In genomic region chr1:220788146-220788545, GRCh38 we compare ENCODE assay signal across 16 cellular contexts. TPM values are rescaled to one million over a fixed set of nuclear protein-coding genes. Genes with fewer than 3 reads are reported as not detected.
DNase-seq lines count a peak whose midpoint lies in the region; ATAC-seq and TF ChIP-seq lines count a peak whose summit lies in the region.
"Had no signal": no experiment of that assay in that cellular context is flagged by ENCODE, and none has a peak within 500 bp of the region (broad histone marks: within the 10 kb centered on the region; RNA-seq: fewer than 3 reads in every experiment).

No MANE protein-coding gene starts in this region.

- no peak overlapping the region for H2BK15ac ChIP-seq in neuronal stem cell (ENCODE audit: low read length)

- intact Hi-C loops in right cardiac atrium (cut with DNase I): loop anchor here in 1 of 4 donors (10.0 kb wide), 1 partner anchor 503 kb away; no protein-coding TSS in a partner anchor
- intact Hi-C loops in left cardiac atrium (cut with DNase I): loop anchor here in 1 of 2 donors (5.0 kb wide), 1 partner anchor 431 kb away; no protein-coding TSS in a partner anchor
- intact Hi-C loops in dendritic cell treated with granulocyte-macrophage colony-stimulating factor and Interleukin-4, amounts not matched to agents 40 ng/mL and 50 ng/mL, for 4 days (cut with micrococcal nuclease): no loop called here

- H2AFZ ChIP-seq in neuronal stem cell (ENCODE audit: low read length): peak overlapping the region; percentile 9

- 50% methylated on average over 9 of the region's 9 CpGs for WGBS in right cardiac atrium
- WGBS in neuronal stem cell (ENCODE audit: extremely low coverage in 2 of 2, insufficient read length in 2 of 2, insufficient replicate concordance in 1 of 2), 2 donors: no CpG with 5 or more reads among the region's 9 CpGs

- H3K4me1 Mint-ChIP-seq in dendritic cell treated with granulocyte-macrophage colony-stimulating factor and Interleukin-4, amounts not matched to agents 40 ng/mL and 50 ng/mL, for 4 days (ENCODE audit: low read depth): peaks cover 64% of the 10 kb centered on the region

- H3K18ac ChIP-seq in neuronal stem cell (ENCODE audit: low read length): no peak overlapping the region

- no peak overlapping the region for H3K4me2 ChIP-seq in neuronal stem cell (ENCODE audit: insufficient read depth, low read length, poor library complexity, severe bottlenecking)

- H2BK120ac ChIP-seq in neuronal stem cell (ENCODE audit: low read depth, low read length): no peak overlapping the region

- no peak for DNase-seq in right cardiac atrium
- DNase-seq in left cardiac atrium: no peak
- no peak for DNase-seq in neuronal stem cell (ENCODE audit: low spot score)
- DNase-seq in OCI-M1 (lab: John Stamatoyannopoulos, UW): no peak
- DNase-seq in GM13976 (ENCODE audit: low spot score): no peak
- no peak for DNase-seq in DMS53 (lab: John Stamatoyannopoulos, UW)
- no peak for DNase-seq in HuH-7.5 (ENCODE audit: low spot score)
- DNase-seq: activated CD4-positive, alpha-beta T cell treated with anti-CD3 and anti-CD28 coated beads, Interleukin-2, amount 50 U/mL, for 48 hours; activated gamma-delta T cell treated with Interleukin-2 at 50 U/mL for 16 hours; DND-41; erythroblast; mucosa of descending colon; NCI-H1930 had no signal

- no peak overlapping the region for H4K91ac ChIP-seq in neuronal stem cell (ENCODE audit: low read depth, low read length, poor library complexity)

- ATAC-seq in right cardiac atrium (no peak), left cardiac atrium (no peak)

- H3K4me3 Mint-ChIP-seq in dendritic cell treated with granulocyte-macrophage colony-stimulating factor and Interleukin-4, amounts not matched to agents 40 ng/mL and 50 ng/mL, for 4 days: no peak overlapping the region

- H3K27me3 ChIP-seq in right cardiac atrium (ENCODE audit: control insufficient read depth, insufficient read depth): no peaks in the 10 kb centered on the region
- H3K27me3 ChIP-seq in neuronal stem cell (ENCODE audit: control insufficient read depth in 3 of 3, insufficient read depth in 3 of 3, low read depth in 1 of 3, low read length in 3 of 3): no peaks in the 10 kb centered on the region
- H3K27me3 ChIP-seq: cardiac muscle cell had no signal

- H3K4me1 ChIP-seq in right cardiac atrium (ENCODE audit: control insufficient read depth, insufficient read depth, low read length) (peaks cover 2% of the 10 kb centered on the region), neuronal stem cell (ENCODE audit: control insufficient read depth in 2 of 2, insufficient read depth in 1 of 2, low read depth in 1 of 2, low read length in 2 of 2) (peaks cover 2 to 5% of the 10 kb centered on the region in 2 donors)

- H4K8ac ChIP-seq in neuronal stem cell (ENCODE audit: low read depth, low read length): no peak overlapping the region

- H3K9me3 ChIP-seq in right cardiac atrium (ENCODE audit: control insufficient read depth, low read length) (no peaks in the 10 kb centered on the region), neuronal stem cell (replicated peaks in 1 of 2; ENCODE audit: control insufficient read depth in 2 of 2, insufficient read depth in 1 of 2, low read depth in 1 of 2, low read length in 2 of 2) (no peaks in the 10 kb centered on the region)
- H3K9me3 ChIP-seq: mucosa of descending colon had no signal

- no peak overlapping the region for H3K4ac ChIP-seq in neuronal stem cell (ENCODE audit: low read length)

- H3K9ac ChIP-seq in neuronal stem cell (ENCODE audit: low read depth, low read length, poor library complexity): no peak overlapping the region

- peak overlapping the region; percentile 42 for H3K27ac ChIP-seq in right cardiac atrium (ENCODE audit: low read length)
- no peak overlapping the region for H3K27ac ChIP-seq in neuronal stem cell (replicated peaks; ENCODE audit: low read length)
- H3K27ac ChIP-seq: cardiac muscle cell had no signal

- H2BK12ac ChIP-seq in neuronal stem cell (ENCODE audit: low read length): no peak overlapping the region

- H3K27ac Mint-ChIP-seq in dendritic cell treated with granulocyte-macrophage colony-stimulating factor and Interleukin-4, amounts not matched to agents 40 ng/mL and 50 ng/mL, for 4 days: peak overlapping the region; percentile 30

- H3K27me3 Mint-ChIP-seq in dendritic cell treated with granulocyte-macrophage colony-stimulating factor and Interleukin-4, amounts not matched to agents 40 ng/mL and 50 ng/mL, for 4 days: peaks cover 7% of the 10 kb centered on the region

- H2AK5ac ChIP-seq in neuronal stem cell (ENCODE audit: low read depth, low read length): no peak overlapping the region

- H3K4me3 ChIP-seq in right cardiac atrium (ENCODE audit: low read length): no peak overlapping the region
- H3K4me3 ChIP-seq in neuronal stem cell (ENCODE audit: low read length in 2 of 2): no peak overlapping the region
- H3K4me3 ChIP-seq: mucosa of descending colon had no signal

- no peaks in the 10 kb centered on the region for H3K9me3 Mint-ChIP-seq in dendritic cell treated with granulocyte-macrophage colony-stimulating factor and Interleukin-4, amounts not matched to agents 40 ng/mL and 50 ng/mL, for 4 days

- H3K79me1 ChIP-seq in neuronal stem cell (ENCODE audit: low read depth, low read length): no peaks in the 10 kb centered on the region

- TF ChIP-seq CTCF in GM13976 (IDR thresholded peaks at IDR 0.05; ENCODE audit: borderline replicate concordance, control extremely low read depth, extremely low read depth, insufficient read depth, missing control alignments): no peak

- H2BK5ac ChIP-seq in neuronal stem cell (ENCODE audit: low read length): no peak overlapping the region

- H3K23ac ChIP-seq in neuronal stem cell (ENCODE audit: low read depth, low read length, poor library complexity): no peak overlapping the region

- in situ Hi-C loops in GM13976 (cut with MboI; ENCODE audit: low sequenced_read_pairs, unreplicated experiment): loop anchor here (25.0 kb wide), 2 partner anchors 501 to 951 kb away; no protein-coding TSS in a partner anchor

- H3K36me3 Mint-ChIP-seq in dendritic cell treated with granulocyte-macrophage colony-stimulating factor and Interleukin-4, amounts not matched to agents 40 ng/mL and 50 ng/mL, for 4 days (ENCODE audit: low read depth): no peaks in the 10 kb centered on the region

- no peaks in the 10 kb centered on the region for H3K36me3 ChIP-seq in neuronal stem cell (replicated peaks in 1 of 2; ENCODE audit: control insufficient read depth in 2 of 2, insufficient read depth in 2 of 2, low read length in 2 of 2)

- H3K14ac ChIP-seq in neuronal stem cell (ENCODE audit: low read length): no peak overlapping the region

RNA-seq across cellular contexts. Expression of gene MTARC1, which starts 1.4 kb away (rescaled TPM):
- total RNA-seq in right cardiac atrium (10 to 100 TPM in 1 of 4 donors, 1 to 10 TPM in 3; 3.2 to 10.9 (median 3.5) TPM), left cardiac atrium (10 to 100 TPM; 33.3 to 50.6 TPM)
- 13.4 TPM for polyA plus RNA-seq in right cardiac atrium
- 9.6 TPM for polyA plus RNA-seq in neuronal stem cell (2013, experiment 1 of 2)
- polyA plus RNA-seq in neuronal stem cell (2013, experiment 2 of 2): 9.9 TPM
- total RNA-seq: T-helper 2 cell treated with Interferon-gamma antibody and Interleukin-4, amounts not matched to agents 100 ng/mL and 5 ng/mL, for 36 hours had no signal

RNA-seq across cellular contexts. Expression of gene MTARC2, which starts 40.0 kb away (rescaled TPM):
- total RNA-seq in right cardiac atrium (10 to 100 TPM; 25.9 to 33.0 (median 31.5) TPM), left cardiac atrium (10 to 100 TPM; 28.7 to 32.7 TPM)
- 26.3 TPM for polyA plus RNA-seq in right cardiac atrium
- not detected for polyA plus RNA-seq in neuronal stem cell (2013, experiment 1 of 2)
- not detected for polyA plus RNA-seq in neuronal stem cell (2013, experiment 2 of 2)
- total RNA-seq: T-helper 2 cell treated with Interferon-gamma antibody and Interleukin-4, amounts not matched to agents 100 ng/mL and 5 ng/mL, for 36 hours had no signal
